6 cellular contexts compared by ENCODE assay signal in genomic region chr6:163476946-163477345, GRCh38.
DNase-seq lines count a peak whose midpoint lies in the region; ATAC-seq and TF ChIP-seq lines count a peak whose summit lies in the region.
"Not testable (repeated sequence)": the region's sequence is repeated elsewhere in the genome, so short reads cannot be mapped to it uniquely, and the experiment has no call there.

No MANE protein-coding gene starts in this region.

- not testable (repeated sequence) for H3K36me3 ChIP-seq in GM23338 (ENCODE audit: insufficient read depth)
- H3K36me3 ChIP-seq in SJSA1: peaks cover 44% of the 10 kb centered on the region

- intact Hi-C loops in MCF 10A (cut with micrococcal nuclease): not testable (repeated sequence)

- H3K36me3 Mint-ChIP-seq in GM23338 (ENCODE audit: low read depth) (peaks cover 11% of the 10 kb centered on the region; the same call in 2 of the 3 replicates), MCF 10A (ENCODE audit: insufficient read depth, unreplicated experiment) (peaks cover 23% of the 10 kb centered on the region), endothelial cell (ENCODE audit: low read depth, unreplicated experiment) (peaks cover 14% of the 10 kb centered on the region), progenitor cell of endocrine pancreas (ENCODE audit: insufficient read depth) (peaks cover 22% of the 10 kb centered on the region)

- H3K27ac Mint-ChIP-seq in GM23338 (peak overlapping the region; percentile 28), MCF 10A (ENCODE audit: low read depth, unreplicated experiment) (peak overlapping the region; percentile 19), endothelial cell (ENCODE audit: unreplicated experiment) (peak overlapping the region; percentile 28), progenitor cell of endocrine pancreas (peak overlapping the region; percentile 40)

- H3K4me1 ChIP-seq in GM23338 (ENCODE audit: insufficient read depth) (peaks cover 29% of the 10 kb centered on the region), SJSA1 (replicated peaks) (peaks cover 59% of the 10 kb centered on the region)

- not testable (repeated sequence) for H3K4me3 ChIP-seq in GM23338, SJSA1

- not testable (repeated sequence) for H3F3A ChIP-seq in GM23338 (replicated peaks; ENCODE audit: low read depth)

- peaks cover 32% of the 10 kb centered on the region for H3K4me1 Mint-ChIP-seq in GM23338
- not testable (repeated sequence) for H3K4me1 Mint-ChIP-seq in MCF 10A (ENCODE audit: insufficient read depth, unreplicated experiment); progenitor cell of endocrine pancreas (ENCODE audit: low read depth)
- peaks cover 40% of the 10 kb centered on the region for H3K4me1 Mint-ChIP-seq in endothelial cell (ENCODE audit: unreplicated experiment)

- H4K20me1 ChIP-seq in GM23338 (replicated peaks; ENCODE audit: insufficient read depth): not testable (repeated sequence)

- H3K4me2 ChIP-seq in GM23338: peak overlapping the region; percentile 64; the same call in 1 of the 2 replicates

- not testable (repeated sequence) for H3K27me3 ChIP-seq in GM23338 (ENCODE audit: insufficient read depth); SJSA1 (replicated peaks)

- H3K9me3 ChIP-seq in SJSA1 (replicated peaks): not testable (repeated sequence)

- TF ChIP-seq CTCF in GM23338 (conservative IDR thresholded peaks at IDR 0.05; ENCODE audit: low read depth in 2 of 2); MCF 10A (IDR thresholded peaks at IDR 0.05; ENCODE audit: unreplicated experiment); endothelial cell (IDR thresholded peaks at IDR 0.05; ENCODE audit: unreplicated experiment); progenitor cell of endocrine pancreas (IDR thresholded peaks at IDR 0.05; ENCODE audit: unreplicated experiment): not testable (repeated sequence)

- H3K27me3 Mint-ChIP-seq in GM23338 (ENCODE audit: insufficient read depth, low read depth, poor library complexity); MCF 10A (ENCODE audit: insufficient read depth, unreplicated experiment); progenitor cell of endocrine pancreas: not testable (repeated sequence)
- peaks cover 13% of the 10 kb centered on the region for H3K27me3 Mint-ChIP-seq in endothelial cell (ENCODE audit: unreplicated experiment)

- H3K9me2 ChIP-seq in GM23338 (ENCODE audit: insufficient read depth): not testable (repeated sequence)

- H3K27ac ChIP-seq in GM23338 (ENCODE audit: low read depth) (peak overlapping the region; percentile 79), SJSA1 (peak overlapping the region; percentile 62)

- not testable (repeated sequence) for BruUV-seq in MCF 10A (replicated peaks; lab: Mats Ljungman, UMichigan)

- peaks cover 96% of the 10 kb centered on the region for H3K79me2 ChIP-seq in GM23338 (replicated peaks; ENCODE audit: insufficient read depth)

- CTCF ChIA-PET in MCF 10A (lab: Yijun Ruan, JAX): interaction anchor here (0.7 kb wide), 1 partner anchor 300 kb away, joined by 4 read pairs; no protein-coding TSS in a partner anchor

- DNase-seq in GM23338 (ENCODE audit: low spot score) (peak; percentile 55), SJSA1 (ENCODE audit: low read depth in 1 of 2, low spot score in 2 of 2) (peak; percentile 70 to 75), iPS DF 19.7 (ENCODE audit: low read depth, low spot score) (peak; percentile 20)
- not testable (repeated sequence) for DNase-seq in MCF 10A (ENCODE audit: unreplicated experiment); endothelial cell (ENCODE audit: low spot score); progenitor cell of endocrine pancreas (ENCODE audit: low spot score, unreplicated experiment)

- POLR2A ChIA-PET in MCF 10A (lab: Yijun Ruan, JAX): interaction anchor here (1.5 kb wide), 1 partner anchor 9 kb away, joined by 4 read pairs; no protein-coding TSS in a partner anchor

- H3K4me3 Mint-ChIP-seq in GM23338; MCF 10A (ENCODE audit: unreplicated experiment); endothelial cell (ENCODE audit: unreplicated experiment); progenitor cell of endocrine pancreas (ENCODE audit: low read depth): not testable (repeated sequence)

- H3K9me3 Mint-ChIP-seq in GM23338; MCF 10A (ENCODE audit: unreplicated experiment); endothelial cell (ENCODE audit: unreplicated experiment); progenitor cell of endocrine pancreas (ENCODE audit: low read depth): not testable (repeated sequence)

- ATAC-seq in GM23338: peak; percentile 80

- H2AFZ ChIP-seq in GM23338: not testable (repeated sequence)
